ENCODE assay signal across 15 cellular contexts in genomic region chr13:43285891-43286602, GRCh38.
A peak's percentile ranks its signal among the peaks of the same experiment; 100 is the strongest.
DNase-seq lines count a peak whose midpoint lies in the region; ATAC-seq and TF ChIP-seq lines count a peak whose summit lies in the region.
"Had no signal": no experiment of that assay in that cellular context is flagged by ENCODE, and none has a peak within 500 bp of the region (broad histone marks: within the 10 kb centered on the region; RNA-seq: fewer than 3 reads in every experiment).

No MANE protein-coding gene starts in this region.

- H2BK20ac ChIP-seq in IMR-90 (ENCODE audit: low read depth, low read length) = peak overlapping the region; percentile 90

- no peak overlapping the region for H3K56ac ChIP-seq in IMR-90 (ENCODE audit: extremely low read depth, insufficient read depth, low read length)

- no peak overlapping the region for H3K4me2 ChIP-seq in IMR-90 (ENCODE audit: low read depth, low read length)
- H3K4me2 ChIP-seq: BLaER1 had no signal

- in situ Hi-C loops in IMR-90 (cut with MboI; ENCODE audit: low sequenced_read_pairs) = no loop called here

- no peak for ATAC-seq in IMR-90 (ENCODE audit: low read depth)
- ATAC-seq in heart right ventricle = peak; percentile 30 to 76 (median 44)
- ATAC-seq: activated CD8-positive, alpha-beta memory T cell treated with anti-CD3 and anti-CD28 coated beads, Interleukin-2, amount 10 ng/mL, durations not matched to agents 7 days and 5 days had no signal

- H2BK15ac ChIP-seq in IMR-90 (ENCODE audit: low read depth, low read length) = peak overlapping the region; percentile 17; the same call in 2 of the 3 replicates

- no peak overlapping the region for H2BK5ac ChIP-seq in IMR-90 (ENCODE audit: low read depth, low read length, poor library complexity, severe bottlenecking)

- peak overlapping the region; percentile 0; the same call in 1 of the 2 replicates for H3K14ac ChIP-seq in IMR-90 (replicated peaks; ENCODE audit: low read depth, low read length)

- peak overlapping the region; percentile 69 for H2BK120ac ChIP-seq in IMR-90 (ENCODE audit: low read depth, low read length)

- CTCF ChIA-PET in IMR-90 (lab: Yijun Ruan, JAX) = no interaction called here

- peak overlapping the region; percentile 31; the same call in 1 of the 2 replicates for H3K18ac ChIP-seq in IMR-90 (ENCODE audit: low read depth, low read length)

- TF ChIP-seq RAD21 in IMR-90 (IDR thresholded peaks at IDR 0.05; ENCODE audit: low read length) = no peak

- 0% methylated on average over 1 of the region's 7 CpGs; no CpG with 5 or more reads in 1 of the 2 experiments for WGBS in IMR-90 (ENCODE audit: extremely low coverage in 2 of 2, insufficient read length in 1 of 2), 2 experiments
- WGBS in heart right ventricle, 2 donors = 59 to 64% methylated on average over 7 of the region's 7 CpGs

- POLR2A ChIA-PET in IMR-90 (lab: Charles Lee; ENCODE audit: unreplicated experiment) = no interaction called here

- peak overlapping the region; percentile 9 for H2AFZ ChIP-seq in IMR-90 (replicated peaks; ENCODE audit: low read length, poor library complexity)

- dilution Hi-C loops in IMR-90 (cut with HindIII; ENCODE audit: low sequenced_read_pairs, unreplicated experiment) = no loop called here

- H4K20me1 ChIP-seq in IMR-90 (ENCODE audit: insufficient read depth, low read length) = no peaks in the 10 kb centered on the region
- H4K20me1 ChIP-seq: BLaER1 had no signal

- no peaks in the 10 kb centered on the region for H3K36me3 ChIP-seq in IMR-90 (ENCODE audit: control insufficient read depth, insufficient read depth, low read length)
- no peaks in the 10 kb centered on the region for H3K36me3 ChIP-seq in SJCRH30
- H3K36me3 ChIP-seq in heart right ventricle = no peaks in the 10 kb centered on the region
- H3K36me3 ChIP-seq: BLaER1, ovary had no signal

- H3K27me3 ChIP-seq in IMR-90 (ENCODE audit: control insufficient read depth, insufficient read depth, low read length) (no peaks in the 10 kb centered on the region), SJCRH30 (no peaks in the 10 kb centered on the region), heart right ventricle (no peaks in the 10 kb centered on the region)
- H3K27me3 ChIP-seq: BLaER1, ovary had no signal

- TF ChIP-seq CTCF in AG10803 (conservative IDR thresholded peaks at IDR 0.05; ENCODE audit: low read length) (no peak), IMR-90 (conservative IDR thresholded peaks at IDR 0.05; ENCODE audit: low read depth, low read length) (no peak), heart right ventricle (IDR thresholded peaks at IDR 0.05) (no peak)

- H3K9me3 ChIP-seq in IMR-90 (ENCODE audit: control insufficient read depth, insufficient read depth, low read length) (no peaks in the 10 kb centered on the region), SJCRH30 (replicated peaks) (no peaks in the 10 kb centered on the region), heart right ventricle (no peaks in the 10 kb centered on the region)
- H3K9me3 ChIP-seq: BLaER1, ovary had no signal

- H3K4me1 ChIP-seq in IMR-90 (ENCODE audit: control insufficient read depth, insufficient read depth, low read length) (peaks cover 15% of the 10 kb centered on the region), SJCRH30 (peaks cover 22% of the 10 kb centered on the region), heart right ventricle (peaks cover 0 to 31% (median 20%) of the 10 kb centered on the region in 9 donors)
- H3K4me1 ChIP-seq: BLaER1 had no signal

- no peak for TF ChIP-seq POLR2A in IMR-90 (IDR thresholded peaks at IDR 0.05; ENCODE audit: low read depth, low read length)

- no TSS peak for BruUV-seq in IMR-90 (replicated peaks; lab: Mats Ljungman, UMichigan)

- H2AK9ac ChIP-seq in IMR-90 (replicated peaks; ENCODE audit: low read depth, low read length, poor library complexity) = no peak overlapping the region

- H3K4me3 ChIP-seq in AG10803 (ENCODE audit: low read length) (no peak overlapping the region), IMR-90 (ENCODE audit: insufficient read depth, low read depth, low read length) (no peak overlapping the region), SJCRH30 (no peak overlapping the region), heart right ventricle (no peak overlapping the region)
- H3K4me3 ChIP-seq: BLaER1, ovary had no signal

- H3K79me1 ChIP-seq in IMR-90 (ENCODE audit: low read depth in 1 of 2, low read length in 2 of 2) = no peaks in the 10 kb centered on the region

- H4K8ac ChIP-seq in IMR-90 (ENCODE audit: low read depth in 2 of 2, low read length in 2 of 2) = peak overlapping the region in 1 of 2 experiments; percentile 8; a peak in 1 of 4 replicates

- H3K9ac ChIP-seq in IMR-90 (ENCODE audit: low read depth, low read length) = no peak overlapping the region
- H3K9ac ChIP-seq: BLaER1 had no signal

- peak overlapping the region; percentile 51 for H4K91ac ChIP-seq in IMR-90 (ENCODE audit: insufficient read depth, low read depth, low read length)

- DNase-seq in AG10803 (ENCODE audit: low read depth) (peak; percentile 51), IMR-90 (peak; percentile 68), SJCRH30 (peak; percentile 56 to 66), heart right ventricle (no peak), NCI-H526 (lab: John Stamatoyannopoulos, UW) (no peak), mesenteric fat pad (ENCODE audit: low spot score) (no peak), NCI-H1436 (lab: John Stamatoyannopoulos, UW) (no peak)
- no peak for DNase-seq in activated naive CD4-positive, alpha-beta T cell (lab: John Stamatoyannopoulos, UW)
- DNase-seq: activated CD8-positive, alpha-beta memory T cell treated with anti-CD3 and anti-CD28 coated beads, Interleukin-2, amount 10 ng/mL, durations not matched to agents 7 days and 5 days; activated naive CD8-positive, alpha-beta T cell treated with anti-CD3 and anti-CD28 coated beads, Interleukin-2, amount 10 ng/mL, durations not matched to agents 7 days and 5 days; ovary; stimulated activated CD4-positive, alpha-beta T cell treated with anti-CD3 and anti-CD28 coated beads, Interleukin-2, amount 100 ng/mL, for 24 hours; stimulated activated naive CD4-positive, alpha-beta T cell had no signal

- peaks cover 4% of the 10 kb centered on the region; the same call in 1 of the 2 replicates for H3K9me1 ChIP-seq in IMR-90 (ENCODE audit: insufficient read depth, low read length)

- peak overlapping the region; percentile 17; the same call in 1 of the 2 replicates for H3K4ac ChIP-seq in IMR-90 (ENCODE audit: low read depth, low read length)

- intact Hi-C loops in IMR-90 (cut with micrococcal nuclease) = no loop called here
- intact Hi-C loops in heart right ventricle (cut with DNase I) = no loop called here

- no peak overlapping the region for H3K27ac ChIP-seq in IMR-90 (ENCODE audit: insufficient read depth, low read length)
- H3K27ac ChIP-seq in SJCRH30 = peak overlapping the region; percentile 31
- peak overlapping the region in 1 of 10 donors; percentile 5 for H3K27ac ChIP-seq in heart right ventricle
- H3K27ac ChIP-seq: BLaER1, ovary, RWPE1 had no signal

- peak overlapping the region; percentile 57 for H2AK5ac ChIP-seq in IMR-90 (ENCODE audit: low read depth, low read length)

- H3K23ac ChIP-seq in IMR-90 (ENCODE audit: low read depth, low read length) = no peak overlapping the region

- no peak overlapping the region for H4K5ac ChIP-seq in IMR-90 (ENCODE audit: low read depth, low read length)

TF ChIP-seq in IMR-90, 13 proteins besides CTCF, POLR2A, EP300 and RAD21:
- no peak for TF ChIP-seq MAZ (IDR thresholded peaks at IDR 0.05; ENCODE audit: borderline replicate concordance, low read depth, low read length)
- TF ChIP-seq MXI1 (IDR thresholded peaks at IDR 0.05; ENCODE audit: borderline replicate concordance, low read depth, low read length) = no peak
- no peak for TF ChIP-seq CEBPB (IDR thresholded peaks at IDR 0.05; ENCODE audit: low read depth, low read length)
- no peak for TF ChIP-seq RFX5 (IDR thresholded peaks at IDR 0.05; ENCODE audit: low read depth, low read length)
- no peak for TF ChIP-seq BHLHE40 (IDR thresholded peaks at IDR 0.05; ENCODE audit: low read depth, low read length)
- no peak for TF ChIP-seq CHD1 (IDR thresholded peaks at IDR 0.05; ENCODE audit: low read depth, low read length)
- no peak for TF ChIP-seq SMC3 (IDR thresholded peaks at IDR 0.05; ENCODE audit: low read depth, low read length)
- no peak for TF ChIP-seq FOS (IDR thresholded peaks at IDR 0.05; ENCODE audit: low read depth, low read length)
- TF ChIP-seq MAFK (IDR thresholded peaks at IDR 0.05; ENCODE audit: low read depth, low read length) = no peak
- TF ChIP-seq, protein P1, sequence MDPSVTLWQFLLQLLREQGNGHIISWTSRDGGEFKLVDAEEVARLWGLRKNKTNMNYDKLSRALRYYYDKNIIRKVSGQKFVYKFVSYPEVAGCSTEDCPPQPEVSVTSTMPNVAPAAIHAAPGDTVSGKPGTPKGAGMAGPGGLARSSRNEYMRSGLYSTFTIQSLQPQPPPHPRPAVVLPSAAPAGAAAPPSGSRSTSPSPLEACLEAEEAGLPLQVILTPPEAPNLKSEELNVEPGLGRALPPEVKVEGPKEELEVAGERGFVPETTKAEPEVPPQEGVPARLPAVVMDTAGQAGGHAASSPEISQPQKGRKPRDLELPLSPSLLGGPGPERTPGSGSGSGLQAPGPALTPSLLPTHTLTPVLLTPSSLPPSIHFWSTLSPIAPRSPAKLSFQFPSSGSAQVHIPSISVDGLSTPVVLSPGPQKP (IDR thresholded peaks at IDR 0.05; ENCODE audit: borderline replicate concordance, low read depth, low read length) = no peak
- TF ChIP-seq USF2 (IDR thresholded peaks at IDR 0.05; ENCODE audit: low read depth, low read length) = no peak
- no peak for TF ChIP-seq RCOR1 (IDR thresholded peaks at IDR 0.05; ENCODE audit: insufficient replicate concordance, low read length)
- no peak for TF ChIP-seq NFE2L2 (IDR thresholded peaks at IDR 0.05; ENCODE audit: low read depth, low read length)
TF ChIP-seq in IMR-90: peak in this region for 0.

Comparison
In these comparisons a context has a peak if more than half of its experiments do, and no peak if none do; other contexts are left out.
1. DNase-seq: peak in AG10803 (single experiment), IMR-90 (single experiment) and SJCRH30 (2 of 2); none in heart right ventricle (0 of 2), NCI-H526 (0 of 2), mesenteric fat pad (single experiment), NCI-H1436 (single experiment) and activated naive CD4-positive, alpha-beta T cell (0 of 4).